29 cellular contexts compared by ENCODE assay signal in the genomic region with DNA sequence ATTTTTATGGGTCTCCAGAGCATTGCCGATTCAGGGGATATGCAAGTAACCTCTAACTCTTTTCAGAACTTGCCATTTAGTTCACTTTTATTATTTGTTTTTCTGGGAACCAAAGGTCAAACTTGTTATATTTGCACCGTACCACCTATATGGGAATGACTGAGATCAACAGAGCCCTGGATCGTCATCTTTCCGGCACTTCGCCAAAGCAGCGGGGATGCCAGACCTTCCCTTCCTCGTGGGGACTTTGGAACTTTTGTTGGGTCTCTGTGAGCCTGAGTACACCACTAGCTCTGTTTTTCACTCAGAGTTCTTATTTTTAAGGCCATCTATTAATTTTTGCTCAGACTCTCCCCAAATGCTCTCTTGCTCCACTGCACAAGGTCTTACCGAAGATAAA.
"Had no signal": no experiment of that assay in that cellular context is flagged by ENCODE, and none has a peak within 500 bp of the region (broad histone marks: within the 10 kb centered on the region; RNA-seq: fewer than 3 reads in every experiment).

No MANE protein-coding gene starts in this region.

- H3K4me3 Mint-ChIP-seq: naive B cell; natural killer cell; neural crest cell; stimulated activated effector memory CD8-positive, alpha-beta T cell treated with anti-CD3 and anti-CD28 coated beads, Interleukin-12 subunit alpha, Interleukin-12 subunit beta, amount 100 ng/mL, for 72 hours; stimulated activated naive CD8-positive, alpha-beta T cell treated with anti-CD3 and anti-CD28 coated beads, Interleukin-15, Interleukin-2, amounts not matched to agents 100 ng/mL and 50 ng/mL, for 24 hours; type B pancreatic cell had no signal

- H3K4me3 ChIP-seq: left lung, lower lobe of right lung, pancreas, prostate gland, spleen, suprapubic skin, thoracic aorta, tibial artery, uterus had no signal

- H3K4me1 ChIP-seq: left lung, lower lobe of right lung, pancreas, prostate gland, tibial artery, uterus had no signal

- H3K27me3 Mint-ChIP-seq: type B pancreatic cell had no signal

- H3K27ac ChIP-seq: left lung, lower lobe of right lung, pancreas, prostate gland, spleen, suprapubic skin, thoracic aorta, tibial artery, uterus had no signal

- H3K27me3 ChIP-seq: left lung, pancreas, spleen, suprapubic skin, tibial artery, uterus had no signal

- H3K27ac Mint-ChIP-seq: naive B cell; natural killer cell; stimulated activated effector memory CD8-positive, alpha-beta T cell treated with anti-CD3 and anti-CD28 coated beads, Interleukin-12 subunit alpha, Interleukin-12 subunit beta, amount 100 ng/mL, for 72 hours; stimulated activated naive CD8-positive, alpha-beta T cell treated with anti-CD3 and anti-CD28 coated beads, Interleukin-15, Interleukin-2, amounts not matched to agents 100 ng/mL and 50 ng/mL, for 24 hours; type B pancreatic cell had no signal

- H3K36me3 ChIP-seq: left lung, lower lobe of right lung, pancreas, prostate gland, spleen, suprapubic skin, thoracic aorta, tibial artery, uterus had no signal

- H3K36me3 Mint-ChIP-seq: natural killer cell; stimulated activated effector memory CD8-positive, alpha-beta T cell treated with anti-CD3 and anti-CD28 coated beads, Interleukin-12 subunit alpha, Interleukin-12 subunit beta, amount 100 ng/mL, for 72 hours; type B pancreatic cell had no signal

- DNase-seq: hippocampal formation; kidney glomerular epithelial cell; left cardiac atrium; left lung; lower lobe of right lung; mammary epithelial cell; mesenchymal stem cell; midbrain; naive B cell; natural killer cell; nucleus accumbens; pancreas; posterior cingulate gyrus; retina; right cardiac atrium; small intestine; spleen; stimulated activated CD4-positive, alpha-beta T cell treated with anti-CD3 and anti-CD28 coated beads, Interleukin-4, amount 100 ng/mL, for 24 hours; stimulated activated naive CD4-positive, alpha-beta T cell; tibial artery; uterus had no signal

- H3K4me1 Mint-ChIP-seq: naive B cell; natural killer cell; stimulated activated effector memory CD8-positive, alpha-beta T cell treated with anti-CD3 and anti-CD28 coated beads, Interleukin-12 subunit alpha, Interleukin-12 subunit beta, amount 100 ng/mL, for 72 hours had no signal

- ATAC-seq: left cardiac atrium; left lung; lower lobe of right lung; natural killer cell; pancreas; right cardiac atrium; sciatic nerve; stimulated activated effector memory CD8-positive, alpha-beta T cell treated with anti-CD3 and anti-CD28 coated beads, Interleukin-12 subunit alpha, Interleukin-12 subunit beta, amount 100 ng/mL, for 72 hours had no signal

- H3K9me3 ChIP-seq: lower lobe of right lung, pancreas, prostate gland, suprapubic skin, thoracic aorta, tibial artery, uterus had no signal
